8 cellular contexts compared by ENCODE assay signal in genomic region chr10:3472705-3473078, GRCh38.
DNase-seq lines count a peak whose midpoint lies in the region; FAIRE-seq and TF ChIP-seq lines count a peak whose summit lies in the region.

No MANE protein-coding gene starts in this region.

- no peaks in the 10 kb centered on the region for H3K79me2 ChIP-seq in KMS-11 (ENCODE audit: insufficient read depth, low read depth)

- peak overlapping the region; percentile 42 for H2AFZ ChIP-seq in KMS-11 (ENCODE audit: low read depth)

- H3K4me2 ChIP-seq in KMS-11 = peak overlapping the region; percentile 34

- no peaks in the 10 kb centered on the region for H3K9me3 ChIP-seq in mononuclear cell (ENCODE audit: low read depth, low read length)

- DNase-seq in choroid plexus epithelial cell (ENCODE audit: low read depth) (peak; percentile 58), DMS53 (lab: John Stamatoyannopoulos, UW) (no peak), NCI-H1694 treated with DMSO at 0.1 percent for 48 hours (lab: John Stamatoyannopoulos, UW) (no peak), NCI-H2171 (lab: John Stamatoyannopoulos, UW) (no peak), activated gamma-delta T cell (lab: John Stamatoyannopoulos, UW) (no peak)

- H3K36me3 ChIP-seq in KMS-11 (ENCODE audit: insufficient read depth) = no peaks in the 10 kb centered on the region

- peak overlapping the region; percentile 14; the same call in 1 of the 2 replicates for H3K27ac ChIP-seq in KMS-11

- H3K27me3 ChIP-seq in KMS-11 (ENCODE audit: insufficient read depth, low read depth) (no peaks in the 10 kb centered on the region), mononuclear cell (ENCODE audit: insufficient read depth, low read length) (no peaks in the 10 kb centered on the region)

- FAIRE-seq in A204.1 (lab: Jason Lieb, UNC) = peak; percentile 96

- TF ChIP-seq CTCF in KMS-11 (conservative IDR thresholded peaks at IDR 0.05; ENCODE audit: low read depth, low read length) (no peak), choroid plexus epithelial cell (conservative IDR thresholded peaks at IDR 0.05; ENCODE audit: low read depth, low read length) (no peak)

- H3K9ac ChIP-seq in KMS-11 = peak overlapping the region; percentile 15; the same call in 1 of the 2 replicates

- no peaks in the 10 kb centered on the region for H4K20me1 ChIP-seq in KMS-11 (ENCODE audit: insufficient read depth)

- peaks cover 45% of the 10 kb centered on the region for H3K4me1 ChIP-seq in KMS-11 (ENCODE audit: low read depth, poor library complexity, severe bottlenecking)
- H3K4me1 ChIP-seq in mononuclear cell (ENCODE audit: insufficient read depth, low read length) = peaks cover 57% of the 10 kb centered on the region

- H3K4me3 ChIP-seq in KMS-11 (IDR thresholded peaks at IDR 0.05; ENCODE audit: insufficient read depth, low read depth, low read length) (no peak overlapping the region), choroid plexus epithelial cell (ENCODE audit: low read depth, low read length) (no peak overlapping the region), mononuclear cell (ENCODE audit: low read length) (peak overlapping the region; percentile 20)
